In genomic region chr4:85720736-85721135, GRCh38 we compare ENCODE assay signal across 12 cellular contexts.
DNase-seq lines count a peak whose midpoint lies in the region; ATAC-seq, FAIRE-seq and TF ChIP-seq lines count a peak whose summit lies in the region.
"Had no signal": no experiment of that assay in that cellular context is flagged by ENCODE, and none has a peak within 500 bp of the region (broad histone marks: within the 10 kb centered on the region; RNA-seq: fewer than 3 reads in every experiment).

No MANE protein-coding gene starts in this region.

- H3K9me3 ChIP-seq in astrocyte (ENCODE audit: insufficient read depth, low read depth, low read length), result no peaks in the 10 kb centered on the region

- H3K4me1 Mint-ChIP-seq in astrocyte (ENCODE audit: low read depth, unreplicated experiment), result peaks cover 18% of the 10 kb centered on the region
- no peaks in the 10 kb centered on the region for H3K4me1 Mint-ChIP-seq in activated CD8-positive, alpha-beta T cell treated with anti-CD3 and anti-CD28 coated beads for 36 hours (ENCODE audit: low read depth)

- H3K27me3 ChIP-seq in astrocyte (ENCODE audit: insufficient read depth, low read length), result no peaks in the 10 kb centered on the region

- FAIRE-seq in astrocyte (lab: Jason Lieb, UNC), result no peak

- in situ Hi-C loops in ACHN (cut with HindIII; ENCODE audit: low pct_ligation_motif_present, low pct_unique_long_range_greater_than_20kb, low sequenced_read_pairs), result no loop called here

- no peak overlapping the region for H3K9ac ChIP-seq in astrocyte (ENCODE audit: low read length)

- H4K20me1 ChIP-seq in astrocyte (ENCODE audit: insufficient read depth, low read length), result no peaks in the 10 kb centered on the region

- no peak overlapping the region for H2AFZ ChIP-seq in astrocyte (ENCODE audit: low read depth, low read length)

- H3K36me3 ChIP-seq in astrocyte (ENCODE audit: insufficient read depth, low read length), result no peaks in the 10 kb centered on the region

- no peak overlapping the region for H3K27ac ChIP-seq in astrocyte (ENCODE audit: low read depth, low read length)

- no peak for TF ChIP-seq CTCF in astrocyte (IDR thresholded peaks at IDR 0.05; ENCODE audit: insufficient read depth, low read depth, low read length)
- TF ChIP-seq CTCF in activated CD8-positive, alpha-beta T cell treated with anti-CD3 and anti-CD28 coated beads for 36 hours (IDR thresholded peaks at IDR 0.05), result no peak

- H3K27ac Mint-ChIP-seq in astrocyte (ENCODE audit: unreplicated experiment), result no peak overlapping the region
- no peak overlapping the region for H3K27ac Mint-ChIP-seq in activated CD8-positive, alpha-beta T cell treated with anti-CD3 and anti-CD28 coated beads for 36 hours
- H3K27ac Mint-ChIP-seq: activated T-cell treated with anti-CD3 and anti-CD28 coated beads, Interleukin-2, amount 50 U/mL, for 24 hours; type B pancreatic cell had no signal

- CTCF ChIA-PET in activated CD8-positive, alpha-beta T cell treated with anti-CD3 and anti-CD28 coated beads for 36 hours (lab: Charles Lee), result no interaction called here

- POLR2A ChIA-PET in activated CD8-positive, alpha-beta T cell treated with anti-CD3 and anti-CD28 coated beads for 36 hours (lab: Charles Lee), result no interaction called here

- no peaks in the 10 kb centered on the region for H3K27me3 Mint-ChIP-seq in astrocyte (ENCODE audit: low read depth, unreplicated experiment)
- no peaks in the 10 kb centered on the region for H3K27me3 Mint-ChIP-seq in activated CD8-positive, alpha-beta T cell treated with anti-CD3 and anti-CD28 coated beads for 36 hours
- H3K27me3 Mint-ChIP-seq: activated T-cell treated with anti-CD3 and anti-CD28 coated beads, Interleukin-2, amount 50 U/mL, for 24 hours; type B pancreatic cell had no signal

- DNase-seq in ACHN, result peak; percentile 66
- DNase-seq in HT1080 (ENCODE audit: low read depth), result peak; percentile 74
- DNase-seq in astrocyte (ENCODE audit: low read depth), result peak; percentile 46
- peak; percentile 52 for DNase-seq in glomerular visceral epithelial cell (ENCODE audit: extremely low spot score)
- no peak for DNase-seq in activated CD8-positive, alpha-beta memory T cell treated with anti-CD3 and anti-CD28 coated beads for 24 hours
- DNase-seq in pons (ENCODE audit: low spot score), result no peak
- DNase-seq in activated CD8-positive, alpha-beta T cell treated with anti-CD3 and anti-CD28 coated beads for 36 hours, result no peak
- DNase-seq: activated T-cell treated with anti-CD3 and anti-CD28 coated beads, Interleukin-2, amount 50 U/mL, for 24 hours; amygdala; stimulated activated CD4-positive, alpha-beta T cell treated with anti-CD3 and anti-CD28 coated beads, Interleukin-2, amount 100 ng/mL, for 24 hours had no signal

- no peaks in the 10 kb centered on the region for H3K36me3 Mint-ChIP-seq in astrocyte (ENCODE audit: low read depth, unreplicated experiment)
- no peaks in the 10 kb centered on the region for H3K36me3 Mint-ChIP-seq in activated CD8-positive, alpha-beta T cell treated with anti-CD3 and anti-CD28 coated beads for 36 hours (ENCODE audit: low read depth)
- H3K36me3 Mint-ChIP-seq: type B pancreatic cell had no signal

- intact Hi-C loops in activated CD8-positive, alpha-beta T cell treated with anti-CD3 and anti-CD28 coated beads for 36 hours (cut with micrococcal nuclease), result no loop called here

- H3K4me1 ChIP-seq in astrocyte (ENCODE audit: insufficient read depth, low read length), result no peaks in the 10 kb centered on the region

- H3K4me3 Mint-ChIP-seq in astrocyte (ENCODE audit: unreplicated experiment), result no peak overlapping the region
- H3K4me3 Mint-ChIP-seq in activated CD8-positive, alpha-beta T cell treated with anti-CD3 and anti-CD28 coated beads for 36 hours, result no peak overlapping the region
- H3K4me3 Mint-ChIP-seq: activated T-cell treated with anti-CD3 and anti-CD28 coated beads, Interleukin-2, amount 50 U/mL, for 24 hours; type B pancreatic cell had no signal

- ATAC-seq in HG03039 (IDR thresholded peaks at IDR 0.05; ENCODE audit: unreplicated experiment), result no peak
- no peak for ATAC-seq in activated CD8-positive, alpha-beta T cell treated with anti-CD3 and anti-CD28 coated beads for 36 hours

- no peak overlapping the region for H3K4me2 ChIP-seq in astrocyte (ENCODE audit: low read length)

- H3K9me3 Mint-ChIP-seq in astrocyte (ENCODE audit: unreplicated experiment), result no peaks in the 10 kb centered on the region
- H3K9me3 Mint-ChIP-seq in activated CD8-positive, alpha-beta T cell treated with anti-CD3 and anti-CD28 coated beads for 36 hours, result no peaks in the 10 kb centered on the region
- H3K9me3 Mint-ChIP-seq: type B pancreatic cell had no signal

- no peak overlapping the region for H3K4me3 ChIP-seq in astrocyte (ENCODE audit: insufficient read depth, low read depth, low read length)

- no peaks in the 10 kb centered on the region for H3K79me2 ChIP-seq in astrocyte (ENCODE audit: insufficient read depth, low read length)

Comparison
In these comparisons a context has a peak if more than half of its experiments do, and no peak if none do; other contexts are left out.
1. DNase-seq: peak in ACHN (single experiment), HT1080 (single experiment), astrocyte (single experiment) and glomerular visceral epithelial cell (single experiment); none in activated CD8-positive, alpha-beta memory T cell treated with anti-CD3 and anti-CD28 coated beads for 24 hours (single experiment), pons (single experiment) and activated CD8-positive, alpha-beta T cell treated with anti-CD3 and anti-CD28 coated beads for 36 hours (single experiment).